Comparison of ENCODE assay signal across 8 cellular contexts in genomic region chr1:230066466-230067404, GRCh38. TPM values are rescaled to one million over a fixed set of nuclear protein-coding genes. Genes with fewer than 3 reads are reported as not detected.
DNase-seq lines count a peak whose midpoint lies in the region; ATAC-seq and TF ChIP-seq lines count a peak whose summit lies in the region.

Gene GALNT2 (plus strand): TSS chr1:230067238. CDS start chr1:230067281, 43 bp downstream.

- ATAC-seq in GM18505 (IDR thresholded peaks at IDR 0.05; ENCODE audit: unreplicated experiment): peak; percentile 88
- ATAC-seq in HG02938 (IDR thresholded peaks at IDR 0.05; ENCODE audit: unreplicated experiment): peak; percentile 77
- ATAC-seq in left ventricle myocardium superior: peak; percentile 95
- ATAC-seq in psoas muscle: peak; percentile 81 to 89 (median 86)

- no peaks in the 10 kb centered on the region for H3K36me3 ChIP-seq in psoas muscle (ENCODE audit: insufficient read depth in 1 of 2, low read depth in 1 of 2)

- peak within 1 kb of the TSS; percentile 89 for H3K27ac ChIP-seq in psoas muscle

- no peak for TF ChIP-seq CTCF in psoas muscle (IDR thresholded peaks at IDR 0.05)

- no peaks in the 10 kb centered on the region for H3K27me3 ChIP-seq in psoas muscle (ENCODE audit: insufficient read depth in 3 of 3, low read length in 2 of 3)

- H3K4me3 ChIP-seq in psoas muscle: peak within 1 kb of the TSS; percentile 95

- 0 to 1% (median 1%) methylated on average over 18 to 104 of the region's 104 CpGs for WGBS in psoas muscle, 3 donors

- DNase-seq in NCI-H1930 (lab: John Stamatoyannopoulos, UW) (peak; percentile 79 to 92), T-helper 2 cell (peak; percentile 76 to 96 (median 86)), amygdala (lab: John Stamatoyannopoulos, UW) (peak in 54 of 56 donors; percentile 37 to 92 (median 78)), left ventricle myocardium superior (peak; percentile 94), psoas muscle (peak; percentile 91 to 94), ureter (ENCODE audit: low spot score) (peak; percentile 87)

- intact Hi-C loops in left ventricle myocardium superior (cut with micrococcal nuclease): no loop called here
- intact Hi-C loops in psoas muscle (cut with DNase I): loop anchor here (2.0 to 10.0 kb wide), 7 partner anchors 151 to 412 kb away; no protein-coding TSS in a partner anchor

- peaks cover 37% of the 10 kb centered on the region for H3K4me1 ChIP-seq in psoas muscle

- peak; percentile 79 for TF ChIP-seq POLR2A in GM18505 (IDR thresholded peaks at IDR 0.05; ENCODE audit: borderline replicate concordance, extremely low read depth, insufficient read depth, insufficient read length)

- H3K9me3 ChIP-seq in psoas muscle: no peaks in the 10 kb centered on the region

RNA-seq across cellular contexts. Expression of gene GALNT2, which starts in this region (rescaled TPM):
- total RNA-seq in left ventricle myocardium superior (22.0 TPM), psoas muscle (10 to 100 TPM; 49.4 to 88.7 (median 79.6) TPM), ureter (67.9 TPM)
- polyA plus RNA-seq in psoas muscle: 10 to 100 TPM; 43.7 to 77.0 (median 63.8) TPM

Comparison
In these comparisons a context has a peak if more than half of its experiments do, and no peak if none do; other contexts are left out.
1. Peak in every context shown above with its lines: DNase-seq, ATAC-seq, H3K4me3 ChIP-seq and H3K27ac ChIP-seq.